Comparison of ENCODE assay signal across 1 cellular context in genomic region chr20:5078399-5078958, GRCh38.
A peak's percentile ranks its signal among the peaks of the same experiment; 100 is the strongest.
TF ChIP-seq lines count a peak whose summit lies in the region.

No MANE protein-coding gene starts in this region.

TF ChIP-seq in K562, 482 proteins besides CTCF, POLR2A, EP300 and RAD21 (continued from another document and continues in another):
- 0 out of 2 replicates have a peak, but pooled peaks have one; percentile 26 for TF ChIP-seq IRF1 (CRISPR knock-in tag; IDR thresholded peaks at IDR 0.05; ENCODE audit: borderline replicate concordance)
- TF ChIP-seq STAT5B (CRISPR knock-in tag; IDR thresholded peaks at IDR 0.05) = no peak
- TF ChIP-seq CHD2 (IDR thresholded peaks at IDR 0.05; ENCODE audit: low read depth, low read length) = no peak
- peak; percentile 46 for TF ChIP-seq CXXC5 (CRISPR knock-in tag; IDR thresholded peaks at IDR 0.05)
- TF ChIP-seq RBBP5 (IDR thresholded peaks at IDR 0.05; ENCODE audit: borderline replicate concordance, insufficient read depth, low read length, poor library complexity, severe bottlenecking) = peak; percentile 74
- TF ChIP-seq MNT (conservative IDR thresholded peaks at IDR 0.05) = 0 out of 4 replicates have a peak, but pooled peaks of 1 of the 2 experiments have one; percentile 22
- no peak for TF ChIP-seq ZNF282 (CRISPR knock-in tag; IDR thresholded peaks at IDR 0.05)
- 0 out of 2 replicates have a peak, but pooled peaks have one; percentile 54 for TF ChIP-seq NFRKB (IDR thresholded peaks at IDR 0.05; ENCODE audit: low read depth)
- TF ChIP-seq TSC22D4 (tag; IDR thresholded peaks at IDR 0.05) = no peak
- peak; percentile 58; the same call in 1 of the 2 replicates for TF ChIP-seq CREM (IDR thresholded peaks at IDR 0.05; ENCODE audit: low read depth)
- TF ChIP-seq RCOR1 (IDR thresholded peaks at IDR 0.05; ENCODE audit: borderline replicate concordance in 1 of 2, low read depth in 2 of 2, low read length in 2 of 2) = 0 out of 4 replicates have a peak, but pooled peaks of 1 of the 2 experiments have one; percentile 12
- 0 out of 2 replicates have a peak, but pooled peaks have one; percentile 36 for TF ChIP-seq RAD51 (IDR thresholded peaks at IDR 0.05; ENCODE audit: borderline replicate concordance, low read depth)
- 0 out of 2 replicates have a peak, but pooled peaks have one; percentile 25 for TF ChIP-seq RNF2 (IDR thresholded peaks at IDR 0.05)
- peak; percentile 53 for TF ChIP-seq ZFX (CRISPR knock-in tag; IDR thresholded peaks at IDR 0.05)
- TF ChIP-seq ZBTB26 (CRISPR knock-in tag; IDR thresholded peaks at IDR 0.05) = no peak
- no peak for TF ChIP-seq MLLT1 (IDR thresholded peaks at IDR 0.05)
- 0 out of 2 replicates have a peak, but pooled peaks have one; percentile 31 for TF ChIP-seq TAF7 (tag; IDR thresholded peaks at IDR 0.05)
- TF ChIP-seq KLF13 (tag; IDR thresholded peaks at IDR 0.05; ENCODE audit: borderline replicate concordance, low read depth) = no peak
- no peak for TF ChIP-seq GTF2B (IDR thresholded peaks at IDR 0.05; ENCODE audit: extremely low read depth, insufficient read length)
- peak; percentile 62 for TF ChIP-seq USF1 (CRISPR knock-in tag; IDR thresholded peaks at IDR 0.05)
- no peak for TF ChIP-seq RUNX1 (IDR thresholded peaks at IDR 0.05; ENCODE audit: low read depth)
- peak; percentile 93 for TF ChIP-seq L3MBTL2 (IDR thresholded peaks at IDR 0.05)
- TF ChIP-seq MTA1 (IDR thresholded peaks at IDR 0.05; ENCODE audit: borderline replicate concordance) = no peak
- no peak for TF ChIP-seq ZBTB12 (CRISPR knock-in tag; IDR thresholded peaks at IDR 0.05)
- no peak for TF ChIP-seq ZHX1 (conservative IDR thresholded peaks at IDR 0.05; ENCODE audit: low read length)
- peak; percentile 29; the same call in 1 of the 2 replicates for TF ChIP-seq FOSL1 (tag; conservative IDR thresholded peaks at IDR 0.05)
- no peak for TF ChIP-seq NR4A1 (CRISPR knock-in tag; IDR thresholded peaks at IDR 0.05)
- peak; percentile 50; the same call in 1 of the 2 replicates for TF ChIP-seq NR4A1 (tag; IDR thresholded peaks at IDR 0.05)
- no peak for TF ChIP-seq SMARCC2 (IDR thresholded peaks at IDR 0.05; ENCODE audit: low read depth)
- TF ChIP-seq ZBTB8A (IDR thresholded peaks at IDR 0.05; ENCODE audit: partially characterized antibody) = no peak
- peak; percentile 46; the same call in 1 of the 2 replicates for TF ChIP-seq CTBP1 (IDR thresholded peaks at IDR 0.05; ENCODE audit: borderline replicate concordance)
- TF ChIP-seq MAX (CRISPR knock-in tag; IDR thresholded peaks at IDR 0.05) = peak; percentile 77; the same call in 1 of the 2 replicates
- no peak for TF ChIP-seq ATF1 (CRISPR knock-in tag; IDR thresholded peaks at IDR 0.05)
- TF ChIP-seq ATF1 (tag; IDR thresholded peaks at IDR 0.05) = peak; percentile 35; the same call in 1 of the 2 replicates
- TF ChIP-seq RFX1 (IDR thresholded peaks at IDR 0.05) = no peak
- peak; percentile 64; the same call in 1 of the 2 replicates for TF ChIP-seq CUX1 (CRISPR knock-in tag; IDR thresholded peaks at IDR 0.05)
- TF ChIP-seq TCF3 (CRISPR knock-in tag; IDR thresholded peaks at IDR 0.05) = peak; percentile 6; the same call in 1 of the 2 replicates
- no peak for TF ChIP-seq MYBL2 (IDR thresholded peaks at IDR 0.05; ENCODE audit: low read depth)
- TF ChIP-seq MYBL2 (CRISPR knock-in tag; IDR thresholded peaks at IDR 0.05; ENCODE audit: borderline replicate concordance) = no peak
- peak; percentile 30; the same call in 1 of the 2 replicates for TF ChIP-seq DPF2 (IDR thresholded peaks at IDR 0.05)
- peak; percentile 23 to 55 for TF ChIP-seq E2F6 (IDR thresholded peaks at IDR 0.05; ENCODE audit: borderline replicate concordance in 1 of 2, extremely low read depth in 1 of 2, insufficient read depth in 1 of 2, insufficient read length in 1 of 2, low read depth in 1 of 2, low read length in 1 of 2, poor library complexity in 1 of 2, severe bottlenecking in 1 of 2)
- no peak for TF ChIP-seq SMAD1 (IDR thresholded peaks at IDR 0.05; ENCODE audit: low read depth, low read length, partially characterized antibody)
- TF ChIP-seq NBN (IDR thresholded peaks at IDR 0.05; ENCODE audit: low read depth) = 0 out of 2 replicates have a peak, but pooled peaks have one; percentile 25
- no peak for TF ChIP-seq FOXA3 (CRISPR knock-in tag; conservative IDR thresholded peaks at IDR 0.05 in 1 of 2, IDR thresholded peaks at IDR 0.05 in 1 of 2)
- no peak for TF ChIP-seq NFE2 (IDR thresholded peaks at IDR 0.05; ENCODE audit: low read depth)
- TF ChIP-seq NRF1 (conservative IDR thresholded peaks at IDR 0.05 in 1 of 2, IDR thresholded peaks at IDR 0.05 in 1 of 2) = peak; percentile 17 to 42; a peak in 3 of 4 replicates
- 0 out of 2 replicates have a peak, but pooled peaks have one; percentile 15 for TF ChIP-seq SMARCE1 (IDR thresholded peaks at IDR 0.05)
- TF ChIP-seq ETV1 (tag; conservative IDR thresholded peaks at IDR 0.05; ENCODE audit: low read depth) = no peak
- TF ChIP-seq ZFP1 (CRISPR knock-in tag; IDR thresholded peaks at IDR 0.05) = no peak
- TF ChIP-seq RFX7 (CRISPR knock-in tag; IDR thresholded peaks at IDR 0.05) = no peak
